Comparison of ENCODE assay signal across 8 cellular contexts in the genomic region with DNA sequence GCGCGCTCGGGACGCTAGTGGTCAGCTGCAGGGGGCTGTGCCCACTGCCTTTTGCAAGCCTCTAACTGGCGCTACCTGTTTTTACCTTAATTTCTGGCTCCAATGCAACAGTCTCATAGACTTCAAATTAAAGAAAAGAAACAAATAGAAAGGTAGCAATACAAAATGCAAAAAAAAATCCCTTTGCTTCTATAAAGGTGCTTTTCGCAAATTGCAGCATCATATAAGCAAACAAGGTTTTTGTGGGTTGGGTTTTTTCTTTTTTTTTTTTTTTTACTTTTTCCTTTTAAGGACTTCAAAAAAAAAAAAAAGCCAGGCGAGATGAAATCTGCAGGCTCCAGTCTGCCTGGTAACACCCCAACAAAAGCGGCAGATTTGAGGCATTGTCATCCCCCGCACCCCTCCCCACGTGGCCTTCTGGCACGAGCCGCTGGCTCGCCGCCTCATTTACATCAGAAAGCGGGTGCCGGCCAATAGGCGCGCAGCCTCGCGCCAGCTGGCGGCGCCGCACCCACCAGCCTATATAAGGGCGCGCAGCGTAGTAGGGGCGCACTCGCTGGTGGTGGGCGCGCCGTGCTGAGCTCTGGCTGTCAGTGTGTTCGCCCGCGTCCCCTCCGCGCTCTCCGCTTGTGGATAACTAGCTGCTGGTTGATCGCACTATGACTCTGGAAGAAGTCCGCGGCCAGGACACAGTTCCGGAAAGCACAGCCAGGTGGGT. TPM values are rescaled to one million over a fixed set of nuclear protein-coding genes. Genes with fewer than 3 reads are reported as not detected.
DNase-seq lines count a peak whose midpoint lies in the region; ATAC-seq and TF ChIP-seq lines count a peak whose summit lies in the region.

A gene with protein sequence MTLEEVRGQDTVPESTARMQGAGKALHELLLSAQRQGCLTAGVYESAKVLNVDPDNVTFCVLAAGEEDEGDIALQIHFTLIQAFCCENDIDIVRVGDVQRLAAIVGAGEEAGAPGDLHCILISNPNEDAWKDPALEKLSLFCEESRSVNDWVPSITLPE (plus strand): TSS at position 550 of the 718 bp plus-strand sequence. CDS start 110 bp downstream, at position 660.

- H3K4me1 ChIP-seq in right lobe of liver, result peaks cover 0 to 27% (median 6%) of the 10 kb centered on the region in 4 donors

- peaks cover 29% of the 10 kb centered on the region for H3K36me3 Mint-ChIP-seq in dendritic cell treated with granulocyte-macrophage colony-stimulating factor and Interleukin-4, amounts not matched to agents 40 ng/mL and 50 ng/mL, for 4 days (ENCODE audit: low read depth)

- WGBS in right lobe of liver (ENCODE audit: insufficient coverage, low coverage, low lambda C conversion rate, missing lambda C conversion rate), result 0% methylated on average over 38 of the region's 41 CpGs

- DNase-seq in NCI-H345 (lab: John Stamatoyannopoulos, UW) (peak; percentile 95), right lobe of liver (peak; percentile 91 to 96 (median 94))
- DNase-seq in activated CD4-positive, alpha-beta T cell treated with anti-CD3 and anti-CD28 coated beads, Interleukin-2, amount 50 U/mL, for 4 hours, result peak; percentile 91 to 93
- DNase-seq in stimulated activated CD4-positive, alpha-beta T cell treated with anti-CD3 and anti-CD28 coated beads, Interleukin-2, amount 100 ng/mL, for 48 hours, result peak; percentile 73 to 79
- DNase-seq in NK-92 treated with Interleukin-12 subunit alpha and Interleukin-12 subunit beta, amount 100 ng/mL, for 24 hours (lab: John Stamatoyannopoulos, UW), result no peak

- peak in 2 of 4 donors; percentile 15 to 20 for TF ChIP-seq CTCF in right lobe of liver (IDR thresholded peaks at IDR 0.05)

- peaks cover 0 to 11% (median 4%) of the 10 kb centered on the region in 4 donors for H3K36me3 ChIP-seq in right lobe of liver

- peak within 1 kb of the TSS; percentile 86 to 94 (median 89) for H3K27ac ChIP-seq in right lobe of liver

- peak within 1 kb of the TSS; percentile 25; the same call in 1 of the 2 replicates for H3K4me3 ChIP-seq in GM08714 (ENCODE audit: low read length)
- peak within 1 kb of the TSS; percentile 72 to 92 (median 84) for H3K4me3 ChIP-seq in right lobe of liver

- H3K4me3 Mint-ChIP-seq in dendritic cell treated with granulocyte-macrophage colony-stimulating factor and Interleukin-4, amounts not matched to agents 40 ng/mL and 50 ng/mL, for 4 days, result peak within 1 kb of the TSS; percentile 94

- ATAC-seq in HG03064 (IDR thresholded peaks at IDR 0.05; ENCODE audit: low read depth, unreplicated experiment) (peak; percentile 38), right lobe of liver (peak; percentile 57 to 67 (median 63))

- H3K27ac Mint-ChIP-seq in dendritic cell treated with granulocyte-macrophage colony-stimulating factor and Interleukin-4, amounts not matched to agents 40 ng/mL and 50 ng/mL, for 4 days, result peak within 1 kb of the TSS; percentile 97

- no peaks in the 10 kb centered on the region for H3K27me3 ChIP-seq in right lobe of liver

- no peaks in the 10 kb centered on the region for H3K9me3 Mint-ChIP-seq in dendritic cell treated with granulocyte-macrophage colony-stimulating factor and Interleukin-4, amounts not matched to agents 40 ng/mL and 50 ng/mL, for 4 days

- peaks cover 17% of the 10 kb centered on the region for H3K27me3 Mint-ChIP-seq in dendritic cell treated with granulocyte-macrophage colony-stimulating factor and Interleukin-4, amounts not matched to agents 40 ng/mL and 50 ng/mL, for 4 days

- peaks cover 28% of the 10 kb centered on the region for H3K4me1 Mint-ChIP-seq in dendritic cell treated with granulocyte-macrophage colony-stimulating factor and Interleukin-4, amounts not matched to agents 40 ng/mL and 50 ng/mL, for 4 days (ENCODE audit: low read depth)

- TF ChIP-seq POLR2A in right lobe of liver (IDR thresholded peaks at IDR 0.05), result peak; percentile 100

- intact Hi-C loops in dendritic cell treated with granulocyte-macrophage colony-stimulating factor and Interleukin-4, amounts not matched to agents 40 ng/mL and 50 ng/mL, for 4 days (cut with micrococcal nuclease), result loop anchor here (1.0 to 5.0 kb wide), 2 partner anchors 57 to 113 kb away; no protein-coding TSS in a partner anchor
- intact Hi-C loops in right lobe of liver (cut with DNase I), result loop anchor here (5.0 to 10.0 kb wide), 5 partner anchors 50 to 498 kb away; no protein-coding TSS in a partner anchor

- H3K9me3 ChIP-seq in right lobe of liver, result no peaks in the 10 kb centered on the region

RNA-seq across cellular contexts. Expression of the gene that starts here (rescaled TPM):
- 100 to 1,000 TPM in 2 of 6 experiments, 10 to 100 TPM in 4; 11.4 to 130 (median 30.9) TPM for total RNA-seq in right lobe of liver
